8 cellular contexts compared by ENCODE assay signal in genomic region chr1:204520834-204521709, GRCh38. TPM values are rescaled to one million over a fixed set of nuclear protein-coding genes. Genes with fewer than 3 reads are reported as not detected.
DNase-seq lines count a peak whose midpoint lies in the region; ATAC-seq and TF ChIP-seq lines count a peak whose summit lies in the region.

No MANE protein-coding gene starts in this region.

- H3K27ac Mint-ChIP-seq in activated naive CD4-positive, alpha-beta T cell treated with anti-CD3 and anti-CD28 coated beads, Interleukin-2, amount 50 U/mL, for 24 hours: peak overlapping the region; percentile 90
- no peak overlapping the region for H3K27ac Mint-ChIP-seq in natural killer cell

- no peaks in the 10 kb centered on the region for H3K27me3 ChIP-seq in suprapubic skin

- ATAC-seq in GM18511 (IDR thresholded peaks at IDR 0.05; ENCODE audit: unreplicated experiment) (peak; percentile 49), HG03064 (IDR thresholded peaks at IDR 0.05; ENCODE audit: low read depth, unreplicated experiment) (peak; percentile 51), natural killer cell (peak; percentile 57 to 66 (median 65))

- peaks cover 4% of the 10 kb centered on the region for H3K9me3 Mint-ChIP-seq in activated naive CD4-positive, alpha-beta T cell treated with anti-CD3 and anti-CD28 coated beads, Interleukin-2, amount 50 U/mL, for 24 hours
- H3K9me3 Mint-ChIP-seq in natural killer cell: peaks cover 0 to 5% of the 10 kb centered on the region in 2 donors

- peaks cover 37% of the 10 kb centered on the region for H3K4me1 ChIP-seq in suprapubic skin

- peaks cover 77% of the 10 kb centered on the region for H3K4me1 Mint-ChIP-seq in activated naive CD4-positive, alpha-beta T cell treated with anti-CD3 and anti-CD28 coated beads, Interleukin-2, amount 50 U/mL, for 24 hours
- peaks cover 58 to 60% of the 10 kb centered on the region in 2 donors for H3K4me1 Mint-ChIP-seq in natural killer cell

- WGBS in suprapubic skin: 47% methylated on average over 5 of the region's 5 CpGs

- no peaks in the 10 kb centered on the region for H3K9me3 ChIP-seq in suprapubic skin

- H3K4me3 ChIP-seq in suprapubic skin: no peak overlapping the region

- no peaks in the 10 kb centered on the region for H3K27me3 Mint-ChIP-seq in activated naive CD4-positive, alpha-beta T cell treated with anti-CD3 and anti-CD28 coated beads, Interleukin-2, amount 50 U/mL, for 24 hours
- no peaks in the 10 kb centered on the region for H3K27me3 Mint-ChIP-seq in natural killer cell (ENCODE audit: low read depth in 2 of 2)

- DNase-seq in A172 (ENCODE audit: low spot score): peak; percentile 86
- peak; percentile 44 for DNase-seq in NOMO-1 treated with DMSO at 0.1 percent for 48 hours (lab: John Stamatoyannopoulos, UW; ENCODE audit: unreplicated experiment)
- DNase-seq in natural killer cell: peak; percentile 40
- DNase-seq in suprapubic skin (ENCODE audit: low spot score in 2 of 2): no peak
- DNase-seq in cerebellar nuclear complex (lab: John Stamatoyannopoulos, UW): no peak

- H3K27ac ChIP-seq in suprapubic skin: no peak overlapping the region

- H3K4me3 Mint-ChIP-seq in activated naive CD4-positive, alpha-beta T cell treated with anti-CD3 and anti-CD28 coated beads, Interleukin-2, amount 50 U/mL, for 24 hours: peak overlapping the region; percentile 77
- H3K4me3 Mint-ChIP-seq in natural killer cell: peak overlapping the region; percentile 68

- no peak for TF ChIP-seq EP300 in suprapubic skin (IDR thresholded peaks at IDR 0.05)

- intact Hi-C loops in natural killer cell (cut with micrococcal nuclease): loop anchor here (1.0 kb wide), 1 partner anchor 23 kb away; no protein-coding TSS in a partner anchor

- no peak for TF ChIP-seq CTCF in natural killer cell (IDR thresholded peaks at IDR 0.05)
- TF ChIP-seq CTCF in suprapubic skin (IDR thresholded peaks at IDR 0.05): no peak

- peaks cover 30% of the 10 kb centered on the region for H3K36me3 Mint-ChIP-seq in activated naive CD4-positive, alpha-beta T cell treated with anti-CD3 and anti-CD28 coated beads, Interleukin-2, amount 50 U/mL, for 24 hours
- H3K36me3 Mint-ChIP-seq in natural killer cell: peaks cover 5% of the 10 kb centered on the region

- peaks cover 8% of the 10 kb centered on the region for H3K36me3 ChIP-seq in suprapubic skin

- TF ChIP-seq POLR2A in suprapubic skin (IDR thresholded peaks at IDR 0.05): no peak

RNA-seq across cellular contexts. Expression of gene MDM4, which starts 4.9 kb away (rescaled TPM):
- total RNA-seq in A172 (2014; rRNA removed; shearing (Covaris generic)): 16.9 and 50.8 TPM in 2 replicates
- total RNA-seq in natural killer cell: 100 to 1,000 TPM; 295 to 324 (median 296) TPM
- total RNA-seq in suprapubic skin: 100 to 1,000 TPM in 1 of 4 donors, 10 to 100 TPM in 3; 49.1 to 222 (median 63.2) TPM

RNA-seq across cellular contexts. Expression of gene PIK3C2B, which starts 26.5 kb away (rescaled TPM):
- total RNA-seq in A172 (2014; rRNA removed; shearing (Covaris generic)): 2.0 and 2.5 TPM in 2 replicates
- total RNA-seq in natural killer cell (10 to 100 TPM; 18.1 to 34.8 (median 29.5) TPM), suprapubic skin (100 to 1,000 TPM in 2 of 4 donors, 10 to 100 TPM in 2; 70.7 to 162 (median 94.5) TPM)

Comparison
In these comparisons a context has a peak if more than half of its experiments do, and no peak if none do; other contexts are left out.
1. DNase-seq: peak in A172 (single experiment), NOMO-1 treated with DMSO at 0.1 percent for 48 hours (single experiment) and natural killer cell (single experiment); none in suprapubic skin (0 of 2) and cerebellar nuclear complex (0 of 2).
2. Peak in every context shown above with its lines, with median percentiles within 50 percentile points of each other: ATAC-seq.